Comparison of ENCODE assay signal across 21 cellular contexts in genomic region chr13:94120878-94121277, GRCh38.
"Had no signal": no experiment of that assay in that cellular context is flagged by ENCODE, and none has a peak within 500 bp of the region (broad histone marks: within the 10 kb centered on the region; RNA-seq: fewer than 3 reads in every experiment).

No MANE protein-coding gene starts in this region.

- DNase-seq: effector memory CD4-positive, alpha-beta T cell; heart left ventricle; hypothalamus; islet precursor cell; left ventricle myocardium superior; mesendoderm; mucosa of descending colon; naive thymus-derived CD8-positive, alpha-beta T cell; nucleus accumbens; ovary; psoas muscle; stimulated activated CD4-positive, alpha-beta T cell treated with anti-CD3 and anti-CD28 coated beads, Interleukin-2, amount 100 ng/mL, for 24 hours; stimulated activated CD4-positive, alpha-beta T cell treated with anti-CD3 and anti-CD28 coated beads, Interleukin-4, amount 100 ng/mL, for 4 hours; stimulated activated naive B cell treated with anti-CD40 and anti-IgM and Interleukin-4, amounts not matched to agents 10 μg/mL and 1 μg/mL and 100 μg/mL, for 72 hours; stomach; substantia nigra; transverse colon had no signal

- H3K27ac ChIP-seq: heart left ventricle, neural progenitor cell, ovary, psoas muscle, stomach, thoracic aorta had no signal

- ATAC-seq: esophagus mucosa; heart left ventricle; left ventricle myocardium superior; mucosa of descending colon; naive thymus-derived CD8-positive, alpha-beta T cell; psoas muscle; stimulated activated naive B cell treated with anti-CD40 and anti-IgM and Interleukin-4, amounts not matched to agents 10 μg/mL and 1 μg/mL and 100 μg/mL, for 72 hours had no signal

- H3K4me3 ChIP-seq: heart left ventricle, lung, mucosa of descending colon, neural progenitor cell, ovary, psoas muscle, stomach, thoracic aorta, transverse colon had no signal

- H3K9ac ChIP-seq: neural progenitor cell had no signal

- H3K36me3 ChIP-seq: heart left ventricle, neural progenitor cell, ovary, stomach, thoracic aorta, transverse colon had no signal

- H2AFZ ChIP-seq: neural progenitor cell had no signal

- H3K4me2 ChIP-seq: neural progenitor cell had no signal

- H3K4me1 ChIP-seq: heart left ventricle, neural progenitor cell, psoas muscle, stomach had no signal

- H3K9me3 ChIP-seq: heart left ventricle, mucosa of descending colon, ovary, psoas muscle, stomach, thoracic aorta, transverse colon had no signal

- H3K27me3 ChIP-seq: heart left ventricle, neural progenitor cell, ovary, stomach, transverse colon had no signal
